Comparison of ENCODE assay signal across 1 cellular context in genomic region chrX:66015906-66016689, GRCh38.
TF ChIP-seq lines count a peak whose summit lies in the region.

No MANE protein-coding gene starts in this region.

TF ChIP-seq in K562, 482 proteins besides CTCF, POLR2A, EP300 and RAD21 (continued from another document and continues in another):
- TF ChIP-seq ZNF449 (CRISPR knock-in tag; IDR thresholded peaks at IDR 0.05) (no peak), ZBTB40 (IDR thresholded peaks at IDR 0.05) (no peak), ZBTB40 (CRISPR knock-in tag; IDR thresholded peaks at IDR 0.05) (no peak), PTRF (tag; IDR thresholded peaks at IDR 0.05) (no peak), CBFB (CRISPR knock-in tag; IDR thresholded peaks at IDR 0.05) (no peak), TFAM (CRISPR knock-in tag; conservative IDR thresholded peaks at IDR 0.05) (no peak), THRAP3 (IDR thresholded peaks at IDR 0.05; ENCODE audit: borderline replicate concordance) (no peak), GTF2E2 (tag; IDR thresholded peaks at IDR 0.05) (no peak), ZNF77 (CRISPR knock-in tag; IDR thresholded peaks at IDR 0.05) (no peak), EWSR1 (IDR thresholded peaks at IDR 0.05; ENCODE audit: borderline replicate concordance, low read depth, partially characterized antibody) (no peak), SOX6 (IDR thresholded peaks at IDR 0.05) (no peak), RBM22 (IDR thresholded peaks at IDR 0.05; ENCODE audit: low read depth, low read length, poor library complexity, severe bottlenecking) (peak; percentile 45), ZEB2 (IDR thresholded peaks at IDR 0.05) (no peak), CHD1 (IDR thresholded peaks at IDR 0.05; ENCODE audit: low read length) (no peak), ZSCAN29 (IDR thresholded peaks at IDR 0.05) (no peak), ILF3 (IDR thresholded peaks at IDR 0.05; ENCODE audit: borderline replicate concordance) (0 out of 2 replicates have a peak, but pooled peaks have one; percentile 26), ELF1 (tag; IDR thresholded peaks at IDR 0.05) (no peak), TCFL5 (CRISPR knock-in tag; conservative IDR thresholded peaks at IDR 0.05) (no peak), HNRNPH1 (optimal IDR thresholded peaks at IDR 0.05; ENCODE audit: low read depth, low read length) (no peak), PPARD (CRISPR knock-in tag; IDR thresholded peaks at IDR 0.05) (no peak), ZMIZ1 (IDR thresholded peaks at IDR 0.05; ENCODE audit: low read depth in 2 of 2, low read length in 2 of 2) (no peak), NFIC (IDR thresholded peaks at IDR 0.05) (no peak), ZBTB1 (CRISPR knock-in tag; IDR thresholded peaks at IDR 0.05; ENCODE audit: borderline replicate concordance, low read depth) (no peak), SIRT6 (IDR thresholded peaks at IDR 0.05; ENCODE audit: low read depth, low read length) (no peak), MAFF (IDR thresholded peaks at IDR 0.05; ENCODE audit: low read length) (no peak), HIVEP1 (CRISPR knock-in tag; IDR thresholded peaks at IDR 0.05) (no peak), LARP7 (IDR thresholded peaks at IDR 0.05) (no peak), MAFG (tag; conservative IDR thresholded peaks at IDR 0.05) (no peak), ZNF79 (CRISPR knock-in tag; IDR thresholded peaks at IDR 0.05; ENCODE audit: low read depth) (no peak), CSDE1 (IDR thresholded peaks at IDR 0.05) (no peak), CHCHD3 (CRISPR knock-in tag; IDR thresholded peaks at IDR 0.05) (no peak), ESRRA (IDR thresholded peaks at IDR 0.05; ENCODE audit: borderline replicate concordance, low read depth) (no peak), FOXK1 (CRISPR knock-in tag; IDR thresholded peaks at IDR 0.05; ENCODE audit: borderline replicate concordance) (no peak), POLR2AphosphoS5 (IDR thresholded peaks at IDR 0.05; ENCODE audit: control insufficient read depth, insufficient read depth, low read depth, low read length) (peak; percentile 77; the same call in 1 of the 2 replicates), TAF9B (IDR thresholded peaks at IDR 0.05; ENCODE audit: partially characterized antibody) (no peak), SRSF1 (IDR thresholded peaks at IDR 0.05; ENCODE audit: low read depth, low read length) (no peak), MIER1 (IDR thresholded peaks at IDR 0.05; ENCODE audit: low read depth) (no peak), FOXJ3 (CRISPR knock-in tag; IDR thresholded peaks at IDR 0.05) (no peak), TRIM25 (IDR thresholded peaks at IDR 0.05; ENCODE audit: borderline replicate concordance) (no peak), BRCA1 (IDR thresholded peaks at IDR 0.05) (no peak), BRCA1 (CRISPR knock-in tag; IDR thresholded peaks at IDR 0.05) (no peak), ZNF436 (CRISPR knock-in tag; IDR thresholded peaks at IDR 0.05) (0 out of 2 replicates have a peak, but pooled peaks have one; percentile 0), RB1 (IDR thresholded peaks at IDR 0.05; ENCODE audit: low read depth) (no peak), MCM5 (IDR thresholded peaks at IDR 0.05; ENCODE audit: low read depth) (no peak), ZNF551 (CRISPR knock-in tag; IDR thresholded peaks at IDR 0.05) (no peak), ZNF23 (CRISPR knock-in tag; IDR thresholded peaks at IDR 0.05) (no peak), SAP30 (IDR thresholded peaks at IDR 0.05; ENCODE audit: borderline replicate concordance, insufficient read depth, low read depth, low read length, poor library complexity, severe bottlenecking) (no peak), CREB5 (CRISPR knock-in tag; IDR thresholded peaks at IDR 0.05) (no peak), KLF13 (tag; IDR thresholded peaks at IDR 0.05; ENCODE audit: borderline replicate concordance, low read depth) (no peak), KLF1 (tag; IDR thresholded peaks at IDR 0.05) (no peak), ZNF830 (CRISPR knock-in tag; IDR thresholded peaks at IDR 0.05) (peak; percentile 26; the same call in 1 of the 2 replicates)
- TF ChIP-seq, protein P1, sequence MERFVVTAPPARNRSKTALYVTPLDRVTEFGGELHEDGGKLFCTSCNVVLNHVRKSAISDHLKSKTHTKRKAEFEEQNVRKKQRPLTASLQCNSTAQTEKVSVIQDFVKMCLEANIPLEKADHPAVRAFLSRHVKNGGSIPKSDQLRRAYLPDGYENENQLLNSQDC (CRISPR knock-in tag; IDR thresholded peaks at IDR 0.05): no peak
- TF ChIP-seq, protein P2, sequence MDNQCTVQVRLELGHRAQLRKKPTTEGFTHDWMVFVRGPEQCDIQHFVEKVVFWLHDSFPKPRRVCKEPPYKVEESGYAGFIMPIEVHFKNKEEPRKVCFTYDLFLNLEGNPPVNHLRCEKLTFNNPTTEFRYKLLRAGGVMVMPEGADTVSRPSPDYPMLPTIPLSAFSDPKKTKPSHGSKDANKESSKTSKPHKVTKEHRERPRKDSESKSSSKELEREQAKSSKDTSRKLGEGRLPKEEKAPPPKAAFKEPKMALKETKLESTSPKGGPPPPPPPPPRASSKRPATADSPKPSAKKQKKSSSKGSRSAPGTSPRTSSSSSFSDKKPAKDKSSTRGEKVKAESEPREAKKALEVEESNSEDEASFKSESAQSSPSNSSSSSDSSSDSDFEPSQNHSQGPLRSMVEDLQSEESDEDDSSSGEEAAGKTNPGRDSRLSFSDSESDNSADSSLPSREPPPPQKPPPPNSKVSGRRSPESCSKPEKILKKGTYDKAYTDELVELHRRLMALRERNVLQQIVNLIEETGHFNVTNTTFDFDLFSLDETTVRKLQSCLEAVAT (IDR thresholded peaks at IDR 0.05): peak; percentile 77 to 83; a peak in 3 of 4 replicates
